19 cellular contexts compared by ENCODE assay signal in genomic region chr2:126643972-126644371, GRCh38.
"Had no signal": no experiment of that assay in that cellular context is flagged by ENCODE, and none has a peak within 500 bp of the region (broad histone marks: within the 10 kb centered on the region; RNA-seq: fewer than 3 reads in every experiment).

No MANE protein-coding gene starts in this region.

- H3K36me3 Mint-ChIP-seq: activated naive CD4-positive, alpha-beta T cell treated with anti-CD3 and anti-CD28 coated beads, Interleukin-2, amount 50 U/mL, for 24 hours; brain had no signal

- H3K27me3 Mint-ChIP-seq: activated CD4-positive, alpha-beta T cell treated with anti-CD3 and anti-CD28 coated beads for 36 hours; activated naive CD4-positive, alpha-beta T cell treated with anti-CD3 and anti-CD28 coated beads, Interleukin-2, amount 50 U/mL, for 24 hours had no signal

- H3K4me3 ChIP-seq: gastroesophageal sphincter, heart right ventricle, lower lobe of right lung, tibial nerve, uterus had no signal

- H3K27ac ChIP-seq: gastroesophageal sphincter, heart right ventricle, lower lobe of right lung, tibial nerve, uterus, WERI-Rb-1 had no signal

- H3K4me1 ChIP-seq: gastroesophageal sphincter, heart right ventricle, lower lobe of right lung, uterus had no signal

- ATAC-seq: activated CD4-positive, alpha-beta T cell treated with anti-CD3 and anti-CD28 coated beads for 36 hours; gastroesophageal sphincter; left cardiac atrium had no signal

- H3K36me3 ChIP-seq: gastroesophageal sphincter, heart right ventricle, lower lobe of right lung, tibial nerve, uterus, WERI-Rb-1 had no signal

- H3K4me1 Mint-ChIP-seq: activated CD4-positive, alpha-beta memory T cell treated with anti-CD3 and anti-CD28 coated beads, Interleukin-2, amount 10 ng/mL, durations not matched to agents 7 days and 5 days; activated CD4-positive, alpha-beta T cell treated with anti-CD3 and anti-CD28 coated beads for 36 hours had no signal

- H3K9me3 Mint-ChIP-seq: activated CD4-positive, alpha-beta memory T cell treated with anti-CD3 and anti-CD28 coated beads, Interleukin-2, amount 10 ng/mL, durations not matched to agents 7 days and 5 days; activated naive CD4-positive, alpha-beta T cell treated with anti-CD3 and anti-CD28 coated beads, Interleukin-2, amount 50 U/mL, for 24 hours; brain had no signal

- H3K27ac Mint-ChIP-seq: activated CD4-positive, alpha-beta memory T cell treated with anti-CD3 and anti-CD28 coated beads, Interleukin-2, amount 10 ng/mL, durations not matched to agents 7 days and 5 days; activated CD4-positive, alpha-beta T cell treated with anti-CD3 and anti-CD28 coated beads for 36 hours; activated naive CD4-positive, alpha-beta T cell treated with anti-CD3 and anti-CD28 coated beads, Interleukin-2, amount 50 U/mL, for 24 hours; brain had no signal

- H3K9me3 ChIP-seq: gastroesophageal sphincter, heart right ventricle, lower lobe of right lung, tibial nerve, uterus had no signal

- H3K27me3 ChIP-seq: gastroesophageal sphincter, heart right ventricle, tibial nerve, uterus had no signal

- H3K4me3 Mint-ChIP-seq: activated CD4-positive, alpha-beta memory T cell treated with anti-CD3 and anti-CD28 coated beads, Interleukin-2, amount 10 ng/mL, durations not matched to agents 7 days and 5 days; activated CD4-positive, alpha-beta T cell treated with anti-CD3 and anti-CD28 coated beads for 36 hours; activated naive CD4-positive, alpha-beta T cell treated with anti-CD3 and anti-CD28 coated beads, Interleukin-2, amount 50 U/mL, for 24 hours; brain had no signal

- DNase-seq: activated CD4-positive, alpha-beta memory T cell treated with anti-CD3 and anti-CD28 coated beads, Interleukin-2, amount 10 ng/mL, durations not matched to agents 7 days and 5 days; activated CD4-positive, alpha-beta T cell treated with anti-CD3 and anti-CD28 coated beads for 36 hours; activated CD8-positive, alpha-beta memory T cell treated with anti-CD3 and anti-CD28 coated beads, Interleukin-2, amount 50 U/mL, for 4 hours; activated T-cell treated with anti-CD3 and anti-CD28 coated beads, Interleukin-2, amount 50 U/mL, for 48 hours; heart right ventricle; left cardiac atrium; lower lobe of right lung; midbrain; posterior cingulate gyrus; retina; stimulated activated CD4-positive, alpha-beta T cell treated with anti-CD3 and anti-CD28 coated beads, Interleukin-2, amount 100 ng/mL, for 48 hours; stimulated activated naive CD4-positive, alpha-beta T cell treated with Interleukin-2 at 50 U/mL for 16 hours; substantia nigra; uterus; WERI-Rb-1 had no signal
